In the genomic region with DNA sequence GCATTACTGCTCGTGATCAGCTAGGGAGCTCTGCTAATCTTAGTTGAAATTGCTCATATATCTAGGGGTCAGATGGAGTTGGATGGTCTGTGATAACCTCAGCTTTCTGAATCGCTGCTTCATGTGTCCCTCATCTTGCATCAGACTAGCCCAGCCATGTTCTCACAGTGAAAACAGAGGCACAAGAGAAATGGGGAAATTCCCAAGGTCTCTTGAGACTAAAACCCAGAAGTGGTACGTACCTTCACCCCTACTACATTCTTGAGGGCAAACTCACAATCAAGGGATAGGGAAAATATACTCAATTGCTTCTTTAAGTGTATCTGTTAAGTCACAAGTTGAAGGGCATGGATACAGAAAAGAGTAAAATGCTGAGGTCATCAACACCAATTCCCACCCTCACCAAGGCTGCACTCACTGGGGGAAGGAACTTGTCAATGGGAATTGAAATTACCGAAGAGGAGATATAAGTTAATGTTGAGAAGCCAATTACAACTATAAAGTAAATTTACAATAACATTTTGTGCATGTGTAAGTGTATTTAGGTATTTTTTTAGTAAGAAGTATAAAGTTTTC, we compare ENCODE assay signal across 1 cellular context.
TF ChIP-seq lines count a peak whose summit lies in the region.

No MANE protein-coding gene starts in this region.

TF ChIP-seq in H1, 55 proteins besides CTCF, POLR2A, EP300 and RAD21 (continued from another document):
- TF ChIP-seq HDAC2 (IDR thresholded peaks at IDR 0.05; ENCODE audit: borderline replicate concordance in 1 of 2, low read depth in 2 of 2, low read length in 2 of 2) (no peak), KDM5A (IDR thresholded peaks at IDR 0.05; ENCODE audit: low read length) (no peak), SAP30 (IDR thresholded peaks at IDR 0.05; ENCODE audit: insufficient read depth, insufficient replicate concordance, low read length) (no peak), BRCA1 (IDR thresholded peaks at IDR 0.05; ENCODE audit: low read depth, low read length) (no peak), FOSL1 (IDR thresholded peaks at IDR 0.05; ENCODE audit: insufficient read depth, low read depth, low read length) (no peak)
- TF ChIP-seq, protein P1, sequence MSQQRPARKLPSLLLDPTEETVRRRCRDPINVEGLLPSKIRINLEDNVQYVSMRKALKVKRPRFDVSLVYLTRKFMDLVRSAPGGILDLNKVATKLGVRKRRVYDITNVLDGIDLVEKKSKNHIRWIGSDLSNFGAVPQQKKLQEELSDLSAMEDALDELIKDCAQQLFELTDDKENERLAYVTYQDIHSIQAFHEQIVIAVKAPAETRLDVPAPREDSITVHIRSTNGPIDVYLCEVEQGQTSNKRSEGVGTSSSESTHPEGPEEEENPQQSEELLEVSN (IDR thresholded peaks at IDR 0.05): no peak
TF ChIP-seq in H1: peak in this region for 0.
